In genomic region chr1:176142973-176143372, GRCh38 we compare ENCODE assay signal across 29 cellular contexts.
"Had no signal": no experiment of that assay in that cellular context is flagged by ENCODE, and none has a peak within 500 bp of the region (broad histone marks: within the 10 kb centered on the region; RNA-seq: fewer than 3 reads in every experiment).

No MANE protein-coding gene starts in this region.

- H3K27me3 Mint-ChIP-seq: activated CD4-positive, alpha-beta memory T cell treated with anti-CD3 and anti-CD28 coated beads for 36 hours; activated CD4-positive, alpha-beta T cell treated with anti-CD3 and anti-CD28 coated beads for 36 hours; activated CD4-positive, alpha-beta T cell treated with anti-CD3 and anti-CD28 coated beads, Interleukin-2, amount 10 ng/mL, durations not matched to agents 24 days and 14 days; activated CD8-positive, alpha-beta memory T cell treated with anti-CD3 and anti-CD28 coated beads, Interleukin-2, amount 10 ng/mL, durations not matched to agents 7 days and 5 days; activated naive CD8-positive, alpha-beta T cell treated with anti-CD3 and anti-CD28 coated beads, Interleukin-2, amount 10 ng/mL, durations not matched to agents 7 days and 5 days; activated T-cell treated with anti-CD3 and anti-CD28 coated beads, Interleukin-2, amount 50 U/mL, for 24 hours; activated T-helper 17 cell treated with anti-CD3 and anti-CD28 coated beads, Interleukin-2, amount 50 U/mL, for 72 hours; effector memory CD8-positive, alpha-beta T cell had no signal

- H3K4me3 ChIP-seq: esophagus muscularis mucosa, gastroesophageal sphincter, heart right ventricle, hepatocyte had no signal

- H3K27ac ChIP-seq: brain microvascular endothelial cell, esophagus muscularis mucosa, foreskin keratinocyte, gastroesophageal sphincter, heart right ventricle, hepatocyte had no signal

- H3K9me3 ChIP-seq: esophagus muscularis mucosa, gastroesophageal sphincter had no signal

- ATAC-seq: activated CD4-positive, alpha-beta T cell treated with anti-CD3 and anti-CD28 coated beads for 36 hours; activated CD8-positive, alpha-beta memory T cell treated with anti-CD3 and anti-CD28 coated beads, Interleukin-2, amount 10 ng/mL, durations not matched to agents 7 days and 5 days; activated CD8-positive, alpha-beta T cell treated with anti-CD3 and anti-CD28 coated beads, Interleukin-2, amount 10 ng/mL, durations not matched to agents 7 days and 5 days; activated naive CD4-positive, alpha-beta T cell treated with anti-CD3 and anti-CD28 coated beads, Interleukin-2, amount 50 U/mL, for 72 hours; activated T-helper 17 cell treated with anti-CD3 and anti-CD28 coated beads, Interleukin-2, amount 50 U/mL, for 72 hours; effector memory CD8-positive, alpha-beta T cell; foreskin keratinocyte; gastroesophageal sphincter; heart right ventricle had no signal

- H3K4me3 Mint-ChIP-seq: activated CD4-positive, alpha-beta memory T cell treated with anti-CD3 and anti-CD28 coated beads for 36 hours; activated CD4-positive, alpha-beta T cell treated with anti-CD3 and anti-CD28 coated beads for 36 hours; activated CD4-positive, alpha-beta T cell treated with anti-CD3 and anti-CD28 coated beads, Interleukin-2, amount 10 ng/mL, durations not matched to agents 24 days and 14 days; activated CD8-positive, alpha-beta memory T cell treated with anti-CD3 and anti-CD28 coated beads, Interleukin-2, amount 10 ng/mL, durations not matched to agents 7 days and 5 days; activated CD8-positive, alpha-beta T cell treated with anti-CD3 and anti-CD28 coated beads, Interleukin-2, amount 10 ng/mL, durations not matched to agents 7 days and 5 days; activated naive CD8-positive, alpha-beta T cell treated with anti-CD3 and anti-CD28 coated beads, Interleukin-2, amount 10 ng/mL, durations not matched to agents 7 days and 5 days; activated T-cell treated with anti-CD3 and anti-CD28 coated beads, Interleukin-2, amount 50 U/mL, for 24 hours; activated T-helper 17 cell treated with anti-CD3 and anti-CD28 coated beads, Interleukin-2, amount 50 U/mL, for 72 hours; effector memory CD8-positive, alpha-beta T cell had no signal

- H3K27ac Mint-ChIP-seq: activated CD4-positive, alpha-beta memory T cell treated with anti-CD3 and anti-CD28 coated beads for 36 hours; activated CD4-positive, alpha-beta T cell treated with anti-CD3 and anti-CD28 coated beads for 36 hours; activated CD4-positive, alpha-beta T cell treated with anti-CD3 and anti-CD28 coated beads, Interleukin-2, amount 10 ng/mL, durations not matched to agents 24 days and 14 days; activated CD8-positive, alpha-beta memory T cell treated with anti-CD3 and anti-CD28 coated beads, Interleukin-2, amount 10 ng/mL, durations not matched to agents 7 days and 5 days; activated CD8-positive, alpha-beta T cell treated with anti-CD3 and anti-CD28 coated beads, Interleukin-2, amount 10 ng/mL, durations not matched to agents 7 days and 5 days; activated naive CD4-positive, alpha-beta T cell treated with anti-CD3 and anti-CD28 coated beads, Interleukin-2, amount 50 U/mL, for 72 hours; activated naive CD8-positive, alpha-beta T cell treated with anti-CD3 and anti-CD28 coated beads, Interleukin-2, amount 10 ng/mL, durations not matched to agents 7 days and 5 days; activated T-cell treated with anti-CD3 and anti-CD28 coated beads, Interleukin-2, amount 50 U/mL, for 24 hours; activated T-helper 17 cell treated with anti-CD3 and anti-CD28 coated beads, Interleukin-2, amount 50 U/mL, for 72 hours; effector memory CD8-positive, alpha-beta T cell had no signal

- H3K36me3 ChIP-seq: brain microvascular endothelial cell had no signal

- DNase-seq: activated CD4-positive, alpha-beta memory T cell treated with anti-CD3 and anti-CD28 coated beads for 36 hours; activated CD4-positive, alpha-beta T cell treated with anti-CD3 and anti-CD28 coated beads for 36 hours; activated CD4-positive, alpha-beta T cell treated with anti-CD3 and anti-CD28 coated beads, Interleukin-2, amount 10 ng/mL, durations not matched to agents 24 days and 14 days; activated CD4-positive, CD25-positive, alpha-beta regulatory T cell; activated CD4-positive, CD25-positive, alpha-beta regulatory T cell treated with anti-CD3 and anti-CD28 coated beads, Interleukin-2, amount 50 U/mL, for 72 hours; activated CD8-positive, alpha-beta memory T cell treated with anti-CD3 and anti-CD28 coated beads, Interleukin-2, amount 10 ng/mL, durations not matched to agents 7 days and 5 days; activated CD8-positive, alpha-beta memory T cell treated with anti-CD3 and anti-CD28 coated beads, Interleukin-2, amount 50 U/mL, for 4 hours; activated CD8-positive, alpha-beta T cell treated with anti-CD3 and anti-CD28 coated beads, Interleukin-2, amount 10 ng/mL, durations not matched to agents 7 days and 5 days; activated effector memory CD4-positive, alpha-beta T cell treated with Interleukin-2 at 50 U/mL for 16 hours; activated gamma-delta T cell treated with Interleukin-2 at 50 U/mL for 16 hours; activated naive CD4-positive, alpha-beta T cell treated with Interleukin-2 at 50 U/mL for 16 hours; activated naive CD8-positive, alpha-beta T cell treated with anti-CD3 and anti-CD28 coated beads, Interleukin-2, amount 10 ng/mL, durations not matched to agents 7 days and 5 days; activated T-cell treated with anti-CD3 and anti-CD28 coated beads, Interleukin-2, amount 50 U/mL, for 24 hours; brain microvascular endothelial cell; cortex of kidney; dermis blood vessel endothelial cell; effector CD4-positive, alpha-beta T cell; effector memory CD8-positive, alpha-beta T cell; erythroblast; heart right ventricle; T-helper 2 cell had no signal

- H3K27me3 ChIP-seq: brain microvascular endothelial cell, esophagus muscularis mucosa, foreskin keratinocyte, gastroesophageal sphincter, heart right ventricle, hepatocyte had no signal

- H3K9me3 Mint-ChIP-seq: activated naive CD4-positive, alpha-beta T cell treated with anti-CD3 and anti-CD28 coated beads, Interleukin-2, amount 50 U/mL, for 72 hours; effector memory CD8-positive, alpha-beta T cell had no signal

- FAIRE-seq: astrocyte, bronchial epithelial cell had no signal

- H3K4me1 ChIP-seq: esophagus muscularis mucosa, heart right ventricle had no signal
